27 cellular contexts compared by ENCODE assay signal in genomic region chr15:89163271-89164055, GRCh38. TPM values are rescaled to one million over a fixed set of nuclear protein-coding genes. Genes with fewer than 3 reads are reported as not detected.
DNase-seq lines count a peak whose midpoint lies in the region; ATAC-seq, FAIRE-seq and TF ChIP-seq lines count a peak whose summit lies in the region.
"Had no signal": no experiment of that assay in that cellular context is flagged by ENCODE, and none has a peak within 500 bp of the region (broad histone marks: within the 10 kb centered on the region; RNA-seq: fewer than 3 reads in every experiment).

No MANE protein-coding gene starts in this region.

- 73% methylated on average over 5 of the region's 5 CpGs for WGBS in SK-N-SH (ENCODE audit: low lambda C conversion rate)
- 77 to 87% (median 79%) methylated on average over 5 of the region's 5 CpGs for WGBS in psoas muscle, 3 donors

- ATAC-seq in SK-N-SH treated with all-trans-retinoic acid at 6 μM for 48 hours: no peak
- ATAC-seq in psoas muscle: no peak

- DNase-seq in SK-N-SH: no peak
- no peak for DNase-seq in astrocyte (ENCODE audit: low read depth)
- DNase-seq in psoas muscle: no peak
- no peak for DNase-seq in NCI-H1417 treated with DMSO at 0.1 percent for 48 hours (lab: John Stamatoyannopoulos, UW)
- no peak for DNase-seq in DMS153 (lab: John Stamatoyannopoulos, UW)
- DNase-seq: activated CD4-positive, alpha-beta memory T cell treated with anti-CD3 and anti-CD28 coated beads for 36 hours; activated CD4-positive, CD25-positive, alpha-beta regulatory T cell treated with anti-CD3 and anti-CD28 coated beads, Interleukin-2, amount 50 U/mL, for 72 hours; activated CD8-positive, alpha-beta memory T cell treated with anti-CD3 and anti-CD28 coated beads, Interleukin-2, amount 50 U/mL, for 4 hours; activated naive CD8-positive, alpha-beta T cell treated with anti-CD3 and anti-CD28 coated beads, Interleukin-2, amount 10 ng/mL, durations not matched to agents 7 days and 5 days; COR-L47; DMS79; GDM1; NCI-H2081 treated with DMSO at 0.1 percent for 48 hours; NCI-H526 treated with DMSO at 0.1 percent for 48 hours; stimulated activated CD4-positive, alpha-beta T cell treated with anti-CD3 and anti-CD28 coated beads, Interleukin-2, amount 100 ng/mL, for 24 hours had no signal

- TF ChIP-seq EP300 in SK-N-SH (IDR thresholded peaks at IDR 0.05; ENCODE audit: borderline replicate concordance in 1 of 2, low read depth in 1 of 2, low read length in 1 of 2) (peak in 1 of 2 experiments; percentile 38; a peak in 1 of 4 replicates), Ishikawa (IDR thresholded peaks at IDR 0.05; ENCODE audit: borderline replicate concordance) (no peak)

- H3K79me2 ChIP-seq in SK-N-SH (ENCODE audit: insufficient read depth) (no peaks in the 10 kb centered on the region; the same call in 1 of the 2 replicates), astrocyte (ENCODE audit: insufficient read depth, low read length) (no peaks in the 10 kb centered on the region)

- no peak for FAIRE-seq in astrocyte (lab: Jason Lieb, UNC)

- no peak overlapping the region for H3K4me3 Mint-ChIP-seq in astrocyte (ENCODE audit: unreplicated experiment)
- H3K4me3 Mint-ChIP-seq: activated CD4-positive, alpha-beta memory T cell treated with anti-CD3 and anti-CD28 coated beads for 36 hours; activated naive CD8-positive, alpha-beta T cell treated with anti-CD3 and anti-CD28 coated beads, Interleukin-2, amount 10 ng/mL, durations not matched to agents 7 days and 5 days; T-helper 1 cell treated with Interleukin-12 subunit alpha and Interleukin-12 subunit beta and Interleukin-4 antibody, amounts not matched to agents 30 μg/mL and 1 μg/mL, for 36 hours had no signal

- H3K27ac Mint-ChIP-seq in astrocyte (ENCODE audit: unreplicated experiment): peak overlapping the region; percentile 15
- H3K27ac Mint-ChIP-seq: activated CD4-positive, alpha-beta memory T cell treated with anti-CD3 and anti-CD28 coated beads for 36 hours; activated naive CD8-positive, alpha-beta T cell treated with anti-CD3 and anti-CD28 coated beads, Interleukin-2, amount 10 ng/mL, durations not matched to agents 7 days and 5 days; activated T-helper 2 cell treated with anti-CD3 and anti-CD28 coated beads, Interferon-gamma antibody, Interleukin-2, Interleukin-4, amounts not matched to agents 10 μg/mL and 5 μg/mL and 100 μg/mL, durations not matched to agents 14 hours and 24 hours and 36 hours; T-helper 1 cell treated with Interleukin-12 subunit alpha and Interleukin-12 subunit beta and Interleukin-4 antibody, amounts not matched to agents 30 μg/mL and 1 μg/mL, for 36 hours had no signal

- H3K4me1 ChIP-seq in SK-N-SH (ENCODE audit: control insufficient read depth in 1 of 2, insufficient read depth in 2 of 2, low read depth in 1 of 2, low read length in 1 of 2) (peaks cover 28 to 32% of the 10 kb centered on the region in 2 experiments), astrocyte (ENCODE audit: insufficient read depth, low read length) (peaks cover 27% of the 10 kb centered on the region), psoas muscle (peaks cover 62% of the 10 kb centered on the region)

- H3K27me3 ChIP-seq in SK-N-SH (ENCODE audit: insufficient read depth): no peaks in the 10 kb centered on the region
- no peaks in the 10 kb centered on the region for H3K27me3 ChIP-seq in astrocyte (ENCODE audit: insufficient read depth, low read length)
- no peaks in the 10 kb centered on the region for H3K27me3 ChIP-seq in psoas muscle (ENCODE audit: insufficient read depth in 3 of 3, low read length in 2 of 3)
- H3K27me3 ChIP-seq: BLaER1 treated with 17β-estradiol and CSF1 and Interleukin-3, amounts not matched to agents 10 nM and 100 nM; SJSA1; tibial nerve had no signal

- H3K36me3 ChIP-seq in SK-N-SH (replicated peaks in 1 of 2; ENCODE audit: control insufficient read depth in 1 of 2, insufficient read depth in 2 of 2, low read length in 1 of 2) (peaks cover 4 to 5% of the 10 kb centered on the region in 2 experiments), astrocyte (ENCODE audit: insufficient read depth, low read length) (peaks cover 3% of the 10 kb centered on the region), psoas muscle (ENCODE audit: insufficient read depth in 1 of 2, low read depth in 1 of 2) (peaks cover 2 to 21% of the 10 kb centered on the region in 2 donors)

- H3K9me3 Mint-ChIP-seq in astrocyte (ENCODE audit: unreplicated experiment): peaks cover under 1% of the 10 kb centered on the region
- H3K9me3 Mint-ChIP-seq: activated CD4-positive, alpha-beta memory T cell treated with anti-CD3 and anti-CD28 coated beads for 36 hours; activated naive CD8-positive, alpha-beta T cell treated with anti-CD3 and anti-CD28 coated beads, Interleukin-2, amount 10 ng/mL, durations not matched to agents 7 days and 5 days; activated T-helper 2 cell treated with anti-CD3 and anti-CD28 coated beads, Interferon-gamma antibody, Interleukin-2, Interleukin-4, amounts not matched to agents 10 μg/mL and 5 μg/mL and 100 μg/mL, durations not matched to agents 14 hours and 24 hours and 36 hours; T-helper 1 cell treated with Interleukin-12 subunit alpha and Interleukin-12 subunit beta and Interleukin-4 antibody, amounts not matched to agents 30 μg/mL and 1 μg/mL, for 36 hours had no signal

- peaks cover 24% of the 10 kb centered on the region for H3F3A ChIP-seq in SK-N-SH (replicated peaks; ENCODE audit: insufficient read depth)

- H4K20me1 ChIP-seq in SK-N-SH (ENCODE audit: insufficient read depth): no peaks in the 10 kb centered on the region
- H4K20me1 ChIP-seq in astrocyte (ENCODE audit: insufficient read depth, low read length): peaks cover 7% of the 10 kb centered on the region
- H4K20me1 ChIP-seq: BLaER1 treated with 17β-estradiol and CSF1 and Interleukin-3, amounts not matched to agents 10 nM and 100 nM had no signal

- H3K9ac ChIP-seq in SK-N-SH (no peak overlapping the region), astrocyte (ENCODE audit: low read length) (no peak overlapping the region)
- H3K9ac ChIP-seq: BLaER1 treated with 17β-estradiol and CSF1 and Interleukin-3, amounts not matched to agents 10 nM and 100 nM had no signal

- H3K27ac ChIP-seq in SK-N-SH (ENCODE audit: low read depth in 2 of 2, low read length in 1 of 2): no peak overlapping the region; a peak in 1 of 4 replicates
- H3K27ac ChIP-seq in astrocyte (ENCODE audit: low read depth, low read length): no peak overlapping the region
- H3K27ac ChIP-seq in psoas muscle: peak overlapping the region; percentile 84
- H3K27ac ChIP-seq: BLaER1 treated with 17β-estradiol and CSF1 and Interleukin-3, amounts not matched to agents 10 nM and 100 nM; SJSA1; tibial nerve had no signal

- no peak for TF ChIP-seq CTCF in SK-N-SH (IDR thresholded peaks at IDR 0.05)
- no peak for TF ChIP-seq CTCF in astrocyte (IDR thresholded peaks at IDR 0.05; ENCODE audit: insufficient read depth, low read depth, low read length)
- no peak for TF ChIP-seq CTCF in psoas muscle (IDR thresholded peaks at IDR 0.05)

- CTCF ChIA-PET in SK-N-SH (lab: Yijun Ruan, JAX): interaction anchor here (0.7 to 2.8 kb wide), 7 partner anchors 9 to 258 kb away, joined by 3 to 16 read pairs (median 4); no protein-coding TSS in a partner anchor

- no peaks in the 10 kb centered on the region for H3K27me3 Mint-ChIP-seq in astrocyte (ENCODE audit: low read depth, unreplicated experiment)
- H3K27me3 Mint-ChIP-seq: activated CD4-positive, alpha-beta memory T cell treated with anti-CD3 and anti-CD28 coated beads for 36 hours; activated naive CD8-positive, alpha-beta T cell treated with anti-CD3 and anti-CD28 coated beads, Interleukin-2, amount 10 ng/mL, durations not matched to agents 7 days and 5 days had no signal

- no peaks in the 10 kb centered on the region for H3K9me2 ChIP-seq in SK-N-SH

- H3K36me3 Mint-ChIP-seq in astrocyte (ENCODE audit: low read depth, unreplicated experiment): peaks cover 5% of the 10 kb centered on the region

- intact Hi-C loops in psoas muscle (cut with DNase I): no loop called here

- H3K9me3 ChIP-seq in SK-N-SH (no peaks in the 10 kb centered on the region), astrocyte (ENCODE audit: insufficient read depth, low read depth, low read length) (no peaks in the 10 kb centered on the region), psoas muscle (no peaks in the 10 kb centered on the region)
- H3K9me3 ChIP-seq: BLaER1 treated with 17β-estradiol and CSF1 and Interleukin-3, amounts not matched to agents 10 nM and 100 nM; SJSA1; tibial nerve had no signal

- H3K4me1 Mint-ChIP-seq in astrocyte (ENCODE audit: low read depth, unreplicated experiment): peaks cover 19% of the 10 kb centered on the region

- H3K4me3 ChIP-seq in SK-N-SH (ENCODE audit: low read depth in 2 of 2, low read length in 1 of 2) (no peak overlapping the region), astrocyte (ENCODE audit: insufficient read depth, low read depth, low read length) (no peak overlapping the region), psoas muscle (no peak overlapping the region)
- H3K4me3 ChIP-seq: BLaER1 treated with 17β-estradiol and CSF1 and Interleukin-3, amounts not matched to agents 10 nM and 100 nM; SJSA1; tibial nerve had no signal

- no peak overlapping the region for H2AFZ ChIP-seq in SK-N-SH (ENCODE audit: low read depth)
- H2AFZ ChIP-seq in astrocyte (ENCODE audit: low read depth, low read length): no peak overlapping the region

- TF ChIP-seq RAD21 in SK-N-SH (IDR thresholded peaks at IDR 0.05; ENCODE audit: low read length) (no peak), Ishikawa (IDR thresholded peaks at IDR 0.05; ENCODE audit: low read depth) (no peak)

- H3K4me2 ChIP-seq in SK-N-SH (no peak overlapping the region), astrocyte (ENCODE audit: low read length) (no peak overlapping the region)
- H3K4me2 ChIP-seq: BLaER1 treated with 17β-estradiol and CSF1 and Interleukin-3, amounts not matched to agents 10 nM and 100 nM had no signal

- POLR2A ChIA-PET in SK-N-SH (lab: Yijun Ruan, JAX): no interaction called here

TF ChIP-seq in SK-N-SH, 30 proteins besides CTCF, POLR2A, EP300 and RAD21 (continues in another document):
- TF ChIP-seq TEAD4 (IDR thresholded peaks at IDR 0.05; ENCODE audit: borderline replicate concordance, insufficient read depth) (no peak), CHD2 (IDR thresholded peaks at IDR 0.05; ENCODE audit: low read length, partially characterized antibody) (no peak), RFX5 (IDR thresholded peaks at IDR 0.05; ENCODE audit: low read length) (no peak), YY1 (IDR thresholded peaks at IDR 0.05; ENCODE audit: low read depth) (no peak)

TF ChIP-seq in Ishikawa, 13 proteins besides CTCF, POLR2A, EP300 and RAD21 (continues in another document):
- no peak for TF ChIP-seq FOXM1 (IDR thresholded peaks at IDR 0.05; ENCODE audit: borderline replicate concordance, low read depth)
- TF ChIP-seq CEBPB (IDR thresholded peaks at IDR 0.05): no peak

RNA-seq across cellular contexts. Expression of gene RLBP1, which starts 57.9 kb away (rescaled TPM):
- polyA plus RNA-seq in SK-N-SH (2012; rRNA removed) (not detected in 2 replicates), psoas muscle (under 1 TPM in 1 of 3 donors, not detected in 2; 0.03 TPM)
- polyA plus RNA-seq in SK-N-SH (2012; cell fraction: cytosol; rRNA removed): not detected in 2 replicates
- polyA plus RNA-seq in SK-N-SH (2012; cell fraction: nucleus; rRNA removed): 0.11 TPM in 1 of 2 replicates, not detected in the other
- total RNA-seq in astrocyte (not detected in 2 replicates), psoas muscle (not detected)
- total RNA-seq: activated CD4-positive, alpha-beta memory T cell treated with anti-CD3 and anti-CD28 coated beads for 36 hours; activated naive CD8-positive, alpha-beta T cell treated with anti-CD3 and anti-CD28 coated beads, Interleukin-2, amount 10 ng/mL, durations not matched to agents 7 days and 5 days; glomerular endothelial cell; H4; liver; M059J; RPMI7951; SJSA1; tibial nerve had no signal
